Comparison of ENCODE assay signal across 8 cellular contexts in the genomic region with DNA sequence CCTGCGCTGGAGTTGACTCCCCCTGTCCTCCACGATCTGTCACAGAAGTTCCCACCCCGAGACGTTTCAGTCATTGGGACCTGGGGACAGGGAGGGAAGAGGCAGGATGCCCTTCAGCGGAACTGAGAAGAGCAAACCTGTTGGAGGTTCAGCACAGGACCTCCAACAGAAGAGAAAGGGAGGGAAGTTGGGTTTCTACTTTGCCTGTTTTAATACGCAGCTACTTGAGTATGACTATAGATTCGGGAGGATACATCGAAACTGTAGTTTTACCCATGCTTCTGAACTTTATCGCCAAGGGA.
DNase-seq lines count a peak whose midpoint lies in the region; ATAC-seq and TF ChIP-seq lines count a peak whose summit lies in the region.

No MANE protein-coding gene starts in this region.

- peaks cover 12% of the 10 kb centered on the region for H3F3A ChIP-seq in DOHH2 (ENCODE audit: control insufficient read depth, insufficient read depth)

- no peak for TF ChIP-seq CTCF in DOHH2 (IDR thresholded peaks at IDR 0.05; ENCODE audit: low read depth, low read length, poor library complexity, severe bottlenecking)
- no peak for TF ChIP-seq CTCF in cardiac fibroblast (IDR thresholded peaks at IDR 0.05; ENCODE audit: low read depth, low read length)

- H3K9me2 ChIP-seq in DOHH2 (replicated peaks; ENCODE audit: control insufficient read depth, low read length), result no peaks in the 10 kb centered on the region

- H3K4me1 ChIP-seq in DOHH2 (ENCODE audit: control insufficient read depth, low read length) (peaks cover 61% of the 10 kb centered on the region), mucosa of stomach (ENCODE audit: control insufficient read depth, insufficient read depth, low read length) (peaks cover 23% of the 10 kb centered on the region)

- H3K4me2 ChIP-seq in DOHH2 (ENCODE audit: low read length), result peak overlapping the region; percentile 80

- peak overlapping the region; percentile 94 for H3K9ac ChIP-seq in mucosa of stomach (ENCODE audit: low read length)

- ATAC-seq in HG02840 (IDR thresholded peaks at IDR 0.05; ENCODE audit: low FRiP score, unreplicated experiment), result no peak
- ATAC-seq in GM21447 (IDR thresholded peaks at IDR 0.05; ENCODE audit: unreplicated experiment), result no peak

- no peaks in the 10 kb centered on the region for H3K36me3 ChIP-seq in DOHH2 (ENCODE audit: control insufficient read depth, low read length)
- H3K36me3 ChIP-seq in mucosa of stomach (ENCODE audit: control insufficient read depth, insufficient read depth, low read length), result no peaks in the 10 kb centered on the region

- peak overlapping the region; percentile 1; the same call in 1 of the 2 replicates for H3K27ac ChIP-seq in DOHH2 (ENCODE audit: low read depth, low read length)

- H3K9me3 ChIP-seq in DOHH2 (ENCODE audit: control insufficient read depth, insufficient read depth, low read length) (no peaks in the 10 kb centered on the region), mucosa of stomach (ENCODE audit: control insufficient read depth, low read length) (no peaks in the 10 kb centered on the region)

- H3K4me3 ChIP-seq in DOHH2 (ENCODE audit: low read length), result peak overlapping the region; percentile 77
- H3K4me3 ChIP-seq in cardiac fibroblast (replicated peaks in 1 of 2; ENCODE audit: low read depth in 2 of 2, low read length in 2 of 2), result peak overlapping the region; percentile 97 to 99
- H3K4me3 ChIP-seq in mucosa of stomach (ENCODE audit: low read length), result peak overlapping the region; percentile 84

- no peaks in the 10 kb centered on the region for H3K79me2 ChIP-seq in DOHH2 (ENCODE audit: control insufficient read depth, low read length)

- H4K20me1 ChIP-seq in DOHH2 (ENCODE audit: control insufficient read depth, insufficient read depth, low read depth, low read length), result no peaks in the 10 kb centered on the region

- peaks cover 90% of the 10 kb centered on the region for H3K27me3 ChIP-seq in DOHH2 (ENCODE audit: control insufficient read depth, low read length)
- H3K27me3 ChIP-seq in mucosa of stomach (ENCODE audit: control insufficient read depth, insufficient read depth, low read length), result no peaks in the 10 kb centered on the region

- DNase-seq in Kasumi-1 (lab: John Stamatoyannopoulos, UW) (peak; percentile 80 to 83), cardiac fibroblast (ENCODE audit: low read depth in 2 of 2) (peak in 1 of 2 donors; percentile 24), DMS 273 (lab: John Stamatoyannopoulos, UW; ENCODE audit: unreplicated experiment) (no peak), SW480 (ENCODE audit: low spot score) (no peak)

Comparison
In these comparisons a context has a peak if more than half of its experiments do, and no peak if none do; other contexts are left out.
1. DNase-seq: peak in Kasumi-1 (2 of 2); none in DMS 273 (single experiment) and SW480 (single experiment).
2. Peak in every context shown above with its lines, with median percentiles within 50 percentile points of each other: H3K4me3 ChIP-seq.